In genomic region chr6:56852249-56852606, GRCh38 we compare ENCODE assay signal across 8 cellular contexts.
DNase-seq lines count a peak whose midpoint lies in the region; ATAC-seq and TF ChIP-seq lines count a peak whose summit lies in the region.

No MANE protein-coding gene starts in this region.

- peaks cover 49% of the 10 kb centered on the region for H3K4me1 ChIP-seq in adipocyte (ENCODE audit: control insufficient read depth, insufficient read depth, low read length)
- peaks cover 5% of the 10 kb centered on the region for H3K4me1 ChIP-seq in ovary (ENCODE audit: insufficient read depth)
- H3K4me1 ChIP-seq in CD8-positive, alpha-beta memory T cell (ENCODE audit: insufficient read depth, low read length): peaks cover 10% of the 10 kb centered on the region

- H3K9me3 ChIP-seq in adipocyte (ENCODE audit: control insufficient read depth, low read length) (no peaks in the 10 kb centered on the region), ovary (no peaks in the 10 kb centered on the region)
- no peaks in the 10 kb centered on the region for H3K9me3 ChIP-seq in CD8-positive, alpha-beta memory T cell (ENCODE audit: low read length)

- 37 to 44% (median 42%) methylated on average over 2 of the region's 2 CpGs for whole genome bisulfite sequencing in ovary, 3 donors

- intact Hi-C loops in ovary (cut with DNase I): loop anchor here (5.0 kb wide), 3 partner anchors 140 to 215 kb away; no protein-coding TSS in a partner anchor

- peak overlapping the region; percentile 84 for H3K9ac ChIP-seq in adipocyte (ENCODE audit: low read length)

- H3K36me3 Mint-ChIP-seq in CD8-positive, alpha-beta memory T cell: no peaks in the 10 kb centered on the region

- no peaks in the 10 kb centered on the region for H3K27me3 ChIP-seq in adipocyte (replicated peaks; ENCODE audit: control insufficient read depth, insufficient read depth, low read length)
- H3K27me3 ChIP-seq in ovary: no peaks in the 10 kb centered on the region
- H3K27me3 ChIP-seq in CD8-positive, alpha-beta memory T cell (ENCODE audit: insufficient read depth, low read length, poor library complexity, severe bottlenecking): peaks cover 9% of the 10 kb centered on the region

- no peak for DNase-seq in adipocyte (ENCODE audit: low read depth)
- no peak for DNase-seq in ovary
- DNase-seq in CD8-positive, alpha-beta memory T cell: no peak
- no peak for DNase-seq in SIG-M5 treated with dmso at 0.1 percent for 504 hours (lab: John Stamatoyannopoulos, UW; ENCODE audit: unreplicated experiment)
- no peak for DNase-seq in OCI-M2 (lab: John Stamatoyannopoulos, UW; ENCODE audit: unreplicated experiment)
- no peak for DNase-seq in amniotic stem cell (lab: John Stamatoyannopoulos, UW)

- TF ChIP-seq POLR2A in ovary (IDR thresholded peaks at IDR 0.05): no peak

- peak; percentile 14 for ATAC-seq in GM18867 (IDR thresholded peaks at IDR 0.05; ENCODE audit: unreplicated experiment)
- peak; percentile 14 for ATAC-seq in HG02840 (IDR thresholded peaks at IDR 0.05; ENCODE audit: low FRiP score, unreplicated experiment)

- H3K27ac Mint-ChIP-seq in CD8-positive, alpha-beta memory T cell: no peak overlapping the region

- H3K27ac ChIP-seq in ovary: no peak overlapping the region
- no peak overlapping the region for H3K27ac ChIP-seq in CD8-positive, alpha-beta memory T cell (ENCODE audit: low read depth, low read length)

- TF ChIP-seq EP300 in ovary (IDR thresholded peaks at IDR 0.05): no peak

- POLR2A ChIA-PET in CD8-positive, alpha-beta memory T cell (lab: Charles Lee): no interaction called here

- peaks cover 0 to 10% (median 0%) of the 10 kb centered on the region in 5 donors for H3K9me3 Mint-ChIP-seq in CD8-positive, alpha-beta memory T cell

- CTCF ChIA-PET in CD8-positive, alpha-beta memory T cell (lab: Charles Lee): no interaction called here

- H3K36me3 ChIP-seq in adipocyte (ENCODE audit: control insufficient read depth, insufficient read depth, low read length, severe bottlenecking) (no peaks in the 10 kb centered on the region), ovary (no peaks in the 10 kb centered on the region)
- H3K36me3 ChIP-seq in CD8-positive, alpha-beta memory T cell (ENCODE audit: insufficient read depth, low read length): no peaks in the 10 kb centered on the region

- H3K4me3 Mint-ChIP-seq in CD8-positive, alpha-beta memory T cell: no peak overlapping the region

- H3K4me1 Mint-ChIP-seq in CD8-positive, alpha-beta memory T cell: peaks cover 16 to 23% (median 20%) of the 10 kb centered on the region in 3 donors

- H3K4me3 ChIP-seq in adipocyte (ENCODE audit: low read length): peak overlapping the region; percentile 87
- peak overlapping the region; percentile 38 for H3K4me3 ChIP-seq in ovary
- no peak overlapping the region for H3K4me3 ChIP-seq in CD8-positive, alpha-beta memory T cell (ENCODE audit: low read length)

- peaks cover 23 to 70% of the 10 kb centered on the region in 2 donors for H3K27me3 Mint-ChIP-seq in CD8-positive, alpha-beta memory T cell

- TF ChIP-seq CTCF in ovary (IDR thresholded peaks at IDR 0.05): no peak
